Comparison of ENCODE assay signal across 2 cellular contexts in the genomic region with DNA sequence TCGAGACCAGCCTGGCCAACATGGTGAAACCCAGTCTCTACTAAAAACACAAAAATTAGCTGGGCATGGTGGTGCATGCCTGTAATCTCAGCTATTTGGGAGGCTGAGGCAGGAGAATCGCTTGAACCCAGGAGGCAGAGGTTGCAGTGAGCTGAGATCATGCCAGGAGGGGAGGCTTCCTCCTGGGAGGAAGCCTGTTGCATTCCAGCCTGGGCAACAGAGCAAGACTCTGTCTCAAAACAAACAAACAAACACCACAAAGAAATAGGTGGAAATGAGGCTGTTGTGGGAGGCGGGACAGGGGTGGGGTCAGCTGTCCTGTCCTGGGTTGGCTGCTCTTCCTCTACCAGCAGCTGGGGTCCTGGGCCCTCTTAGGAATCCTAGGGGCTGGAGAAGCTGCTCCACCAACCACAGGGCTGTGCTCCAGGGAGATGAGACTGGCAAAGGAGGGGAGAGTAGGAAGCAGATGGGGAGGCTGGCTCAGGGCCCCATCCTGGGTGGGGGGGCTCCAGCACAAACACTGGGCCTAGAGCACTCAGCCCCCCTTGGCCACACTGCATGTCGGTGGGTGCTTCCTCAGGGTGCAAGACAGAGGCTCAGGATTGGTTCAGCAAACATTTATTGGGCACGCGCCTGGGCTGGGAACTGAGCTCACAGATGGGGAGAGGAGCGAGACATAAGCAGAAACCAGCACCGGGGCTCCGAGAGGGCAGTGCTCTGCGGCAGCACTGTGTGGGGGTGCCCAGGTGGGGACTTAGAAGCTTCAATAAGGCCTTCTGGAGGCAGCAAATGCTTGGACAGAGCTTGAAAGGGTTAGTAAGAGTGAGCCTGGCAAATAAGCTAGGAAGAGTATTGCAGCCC.
TF ChIP-seq lines count a peak whose summit lies in the region.

No MANE protein-coding gene starts in this region.

TF ChIP-seq in A549, 52 proteins besides CTCF, POLR2A, EP300 and RAD21:
- no peak for TF ChIP-seq POLR2AphosphoS2 (conservative IDR thresholded peaks at IDR 0.05; ENCODE audit: low read length)
- no peak for TF ChIP-seq NR3C1 (IDR thresholded peaks at IDR 0.05)
- TF ChIP-seq, protein P1, sequence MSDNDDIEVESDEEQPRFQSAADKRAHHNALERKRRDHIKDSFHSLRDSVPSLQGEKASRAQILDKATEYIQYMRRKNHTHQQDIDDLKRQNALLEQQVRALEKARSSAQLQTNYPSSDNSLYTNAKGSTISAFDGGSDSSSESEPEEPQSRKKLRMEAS (IDR thresholded peaks at IDR 0.05), result 0 out of 2 replicates have a peak, but pooled peaks have one; percentile 19
- TF ChIP-seq, protein P2, sequence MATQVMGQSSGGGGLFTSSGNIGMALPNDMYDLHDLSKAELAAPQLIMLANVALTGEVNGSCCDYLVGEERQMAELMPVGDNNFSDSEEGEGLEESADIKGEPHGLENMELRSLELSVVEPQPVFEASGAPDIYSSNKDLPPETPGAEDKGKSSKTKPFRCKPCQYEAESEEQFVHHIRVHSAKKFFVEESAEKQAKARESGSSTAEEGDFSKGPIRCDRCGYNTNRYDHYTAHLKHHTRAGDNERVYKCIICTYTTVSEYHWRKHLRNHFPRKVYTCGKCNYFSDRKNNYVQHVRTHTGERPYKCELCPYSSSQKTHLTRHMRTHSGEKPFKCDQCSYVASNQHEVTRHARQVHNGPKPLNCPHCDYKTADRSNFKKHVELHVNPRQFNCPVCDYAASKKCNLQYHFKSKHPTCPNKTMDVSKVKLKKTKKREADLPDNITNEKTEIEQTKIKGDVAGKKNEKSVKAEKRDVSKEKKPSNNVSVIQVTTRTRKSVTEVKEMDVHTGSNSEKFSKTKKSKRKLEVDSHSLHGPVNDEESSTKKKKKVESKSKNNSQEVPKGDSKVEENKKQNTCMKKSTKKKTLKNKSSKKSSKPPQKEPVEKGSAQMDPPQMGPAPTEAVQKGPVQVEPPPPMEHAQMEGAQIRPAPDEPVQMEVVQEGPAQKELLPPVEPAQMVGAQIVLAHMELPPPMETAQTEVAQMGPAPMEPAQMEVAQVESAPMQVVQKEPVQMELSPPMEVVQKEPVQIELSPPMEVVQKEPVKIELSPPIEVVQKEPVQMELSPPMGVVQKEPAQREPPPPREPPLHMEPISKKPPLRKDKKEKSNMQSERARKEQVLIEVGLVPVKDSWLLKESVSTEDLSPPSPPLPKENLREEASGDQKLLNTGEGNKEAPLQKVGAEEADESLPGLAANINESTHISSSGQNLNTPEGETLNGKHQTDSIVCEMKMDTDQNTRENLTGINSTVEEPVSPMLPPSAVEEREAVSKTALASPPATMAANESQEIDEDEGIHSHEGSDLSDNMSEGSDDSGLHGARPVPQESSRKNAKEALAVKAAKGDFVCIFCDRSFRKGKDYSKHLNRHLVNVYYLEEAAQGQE (IDR thresholded peaks at IDR 0.05), result no peak
- no peak for TF ChIP-seq CBX8 (IDR thresholded peaks at IDR 0.05)

TF ChIP-seq in IMR-90, 13 proteins besides CTCF, POLR2A, EP300 and RAD21:
- TF ChIP-seq, protein P3, sequence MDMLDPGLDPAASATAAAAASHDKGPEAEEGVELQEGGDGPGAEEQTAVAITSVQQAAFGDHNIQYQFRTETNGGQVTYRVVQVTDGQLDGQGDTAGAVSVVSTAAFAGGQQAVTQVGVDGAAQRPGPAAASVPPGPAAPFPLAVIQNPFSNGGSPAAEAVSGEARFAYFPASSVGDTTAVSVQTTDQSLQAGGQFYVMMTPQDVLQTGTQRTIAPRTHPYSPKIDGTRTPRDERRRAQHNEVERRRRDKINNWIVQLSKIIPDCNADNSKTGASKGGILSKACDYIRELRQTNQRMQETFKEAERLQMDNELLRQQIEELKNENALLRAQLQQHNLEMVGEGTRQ (IDR thresholded peaks at IDR 0.05; ENCODE audit: low read depth, low read length), result no peak
- TF ChIP-seq CHD1 (IDR thresholded peaks at IDR 0.05; ENCODE audit: low read depth, low read length) (no peak), CEBPB (IDR thresholded peaks at IDR 0.05; ENCODE audit: low read depth, low read length) (no peak), NFE2L2 (IDR thresholded peaks at IDR 0.05; ENCODE audit: low read depth, low read length) (no peak), FOS (IDR thresholded peaks at IDR 0.05; ENCODE audit: low read depth, low read length) (no peak), MAZ (IDR thresholded peaks at IDR 0.05; ENCODE audit: borderline replicate concordance, low read depth, low read length) (no peak), MAFK (IDR thresholded peaks at IDR 0.05; ENCODE audit: low read depth, low read length) (no peak), RCOR1 (IDR thresholded peaks at IDR 0.05; ENCODE audit: insufficient replicate concordance, low read length) (no peak), RFX5 (IDR thresholded peaks at IDR 0.05; ENCODE audit: low read depth, low read length) (no peak), SMC3 (IDR thresholded peaks at IDR 0.05; ENCODE audit: low read depth, low read length) (no peak), MXI1 (IDR thresholded peaks at IDR 0.05; ENCODE audit: borderline replicate concordance, low read depth, low read length) (no peak), BHLHE40 (IDR thresholded peaks at IDR 0.05; ENCODE audit: low read depth, low read length) (no peak)
- TF ChIP-seq, protein P4, sequence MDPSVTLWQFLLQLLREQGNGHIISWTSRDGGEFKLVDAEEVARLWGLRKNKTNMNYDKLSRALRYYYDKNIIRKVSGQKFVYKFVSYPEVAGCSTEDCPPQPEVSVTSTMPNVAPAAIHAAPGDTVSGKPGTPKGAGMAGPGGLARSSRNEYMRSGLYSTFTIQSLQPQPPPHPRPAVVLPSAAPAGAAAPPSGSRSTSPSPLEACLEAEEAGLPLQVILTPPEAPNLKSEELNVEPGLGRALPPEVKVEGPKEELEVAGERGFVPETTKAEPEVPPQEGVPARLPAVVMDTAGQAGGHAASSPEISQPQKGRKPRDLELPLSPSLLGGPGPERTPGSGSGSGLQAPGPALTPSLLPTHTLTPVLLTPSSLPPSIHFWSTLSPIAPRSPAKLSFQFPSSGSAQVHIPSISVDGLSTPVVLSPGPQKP (IDR thresholded peaks at IDR 0.05; ENCODE audit: borderline replicate concordance, low read depth, low read length), result no peak
